In the genomic region with DNA sequence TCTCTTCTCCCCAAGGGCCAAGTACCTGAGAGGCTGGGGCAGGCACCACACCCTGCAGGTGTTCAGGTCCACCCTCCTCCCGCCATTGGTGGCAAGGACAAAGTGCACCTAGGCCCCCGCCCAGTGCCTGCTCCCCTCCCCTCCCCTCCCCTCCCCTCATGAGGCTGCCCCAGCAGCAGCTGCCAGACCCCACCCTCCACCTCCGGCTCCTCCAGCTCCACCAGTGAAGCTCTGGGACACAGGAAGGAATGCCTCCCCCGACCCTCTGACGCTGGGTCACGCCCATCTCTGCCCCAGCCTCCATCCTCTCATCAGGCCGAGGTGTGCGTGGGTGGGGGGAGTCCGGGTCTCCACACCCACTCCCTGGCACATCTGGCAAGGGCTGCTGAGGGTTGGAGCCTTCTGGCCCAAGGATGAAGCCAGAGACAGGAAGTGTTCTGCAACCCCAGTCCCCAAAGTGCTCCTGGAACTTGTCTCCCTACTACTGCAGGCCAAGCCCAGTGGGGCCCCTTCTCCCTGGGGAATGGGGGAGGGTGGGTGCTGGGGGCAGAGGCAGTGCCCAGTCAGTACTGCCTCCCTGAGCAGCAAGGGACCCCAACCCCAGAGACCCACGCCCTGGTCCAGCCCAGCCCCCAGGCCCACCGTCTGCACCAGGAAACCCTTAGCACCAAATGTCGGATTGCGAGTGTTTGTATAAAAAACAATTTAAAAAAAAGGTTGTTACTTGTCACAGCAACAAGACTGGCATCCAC, we compare ENCODE assay signal across 7 cellular contexts. TPM values are rescaled to one million over a fixed set of nuclear protein-coding genes. Genes with fewer than 3 reads are reported as not detected.
DNase-seq lines count a peak whose midpoint lies in the region; ATAC-seq, FAIRE-seq and TF ChIP-seq lines count a peak whose summit lies in the region.

No MANE protein-coding gene starts in this region.

- no peak for TF ChIP-seq EP300 in H1 (IDR thresholded peaks at IDR 0.05; ENCODE audit: borderline replicate concordance in 1 of 2, low read depth in 2 of 2, low read length in 2 of 2)

- no peaks in the 10 kb centered on the region for H4K20me1 ChIP-seq in OCI-LY1 (ENCODE audit: insufficient read depth, low read length)
- peaks cover 10 to 15% of the 10 kb centered on the region in 2 experiments for H4K20me1 ChIP-seq in H1 (replicated peaks in 1 of 2; ENCODE audit: control insufficient read depth in 1 of 2, insufficient read depth in 2 of 2, low read length in 2 of 2)

- H2BK20ac ChIP-seq in H1 (ENCODE audit: low read length), result no peak overlapping the region; the same call in 1 of the 2 replicates

- no peaks in the 10 kb centered on the region for H3K9me2 ChIP-seq in OCI-LY1 (ENCODE audit: low read depth, low read length)

- H4K5ac ChIP-seq in H1 (ENCODE audit: insufficient read length, low read depth, low read length), result peak overlapping the region; percentile 81

- WGBS in H1 (ENCODE audit: extremely low coverage in 1 of 2, insufficient coverage in 1 of 2, insufficient read length in 1 of 2, insufficient replicate concordance in 2 of 2, low coverage in 1 of 2, low lambda C conversion rate in 2 of 2, missing lambda C conversion rate in 1 of 2), 2 experiments, result 36% methylated on average over 9 of the region's 13 CpGs; no CpG with 5 or more reads in 1 of the 2 experiments
- WGBS in prostate gland, result 47% methylated on average over 13 of the region's 13 CpGs

- peak overlapping the region; percentile 46; the same call in 1 of the 2 replicates for H2BK15ac ChIP-seq in H1 (ENCODE audit: low read length)

- peak overlapping the region; percentile 68; the same call in 1 of the 2 replicates for H3K18ac ChIP-seq in H1 (ENCODE audit: extremely low read depth, low read length)

- H3F3A ChIP-seq in OCI-LY1 (ENCODE audit: insufficient read depth, low read length), result no peaks in the 10 kb centered on the region

- TF ChIP-seq CTCF in OCI-LY1 (IDR thresholded peaks at IDR 0.05; ENCODE audit: low read length) (no peak), H1 (IDR thresholded peaks at IDR 0.05; ENCODE audit: control extremely low read depth in 1 of 3, insufficient read depth in 1 of 3, low read depth in 1 of 3, low read length in 3 of 3) (no peak), prostate gland (IDR thresholded peaks at IDR 0.05) (no peak)

- H3K27ac ChIP-seq in OCI-LY1 (ENCODE audit: low read depth, low read length, poor library complexity, severe bottlenecking) (peak overlapping the region; percentile 74), H1 (ENCODE audit: low read depth, low read length) (peak overlapping the region; percentile 49; the same call in 1 of the 2 replicates), prostate gland (peak overlapping the region; percentile 28 to 64)

- no peak for FAIRE-seq in H1 (lab: Jason Lieb, UNC)

- no peak overlapping the region for H4K8ac ChIP-seq in H1 (ENCODE audit: extremely low read depth, insufficient read depth, low read length)

- H4K91ac ChIP-seq in H1 (replicated peaks; ENCODE audit: insufficient read length, low read length), result peak overlapping the region; percentile 46

- peak overlapping the region; percentile 61 for H3K4me3 ChIP-seq in OCI-LY1 (ENCODE audit: low read depth, low read length, poor library complexity, severe bottlenecking)
- H3K4me3 ChIP-seq in H1 (ENCODE audit: extremely low read depth in 1 of 4, insufficient read depth in 2 of 4, low read depth in 3 of 4, low read length in 4 of 4), result peak overlapping the region; percentile 66 to 76 (median 72); a peak in 7 of 8 replicates
- no peak overlapping the region for H3K4me3 ChIP-seq in prostate gland

- TF ChIP-seq POLR2A in H1 (IDR thresholded peaks at IDR 0.05; ENCODE audit: control extremely low read depth in 1 of 2, low read depth in 2 of 2, low read length in 2 of 2), result no peak
- no peak for TF ChIP-seq POLR2A in prostate gland (IDR thresholded peaks at IDR 0.05)

- no peak overlapping the region for H2BK120ac ChIP-seq in H1 (replicated peaks; ENCODE audit: low read depth, low read length)

- CTCF ChIA-PET in HEK293T (lab: Yijun Ruan, JAX) (interaction anchor here (0.6 to 1.0 kb wide), 4 partner anchors 10 to 50 kb away, joined by 3 to 4 read pairs (median 3); a partner anchor contains a TSS), H1 (lab: Charles Lee; ENCODE audit: partially characterized antibody) (interaction anchor here (1.1 to 2.0 kb wide), 2 partner anchors 16 to 82 kb away, joined by 3 to 12 read pairs; no protein-coding TSS in a partner anchor)

- H3K4me2 ChIP-seq in OCI-LY1 (ENCODE audit: low read length), result peak overlapping the region; percentile 73
- H3K4me2 ChIP-seq in H1 (ENCODE audit: insufficient read depth in 1 of 2, low read depth in 2 of 2, low read length in 2 of 2), result peak overlapping the region; percentile 61 to 88

- H2AK5ac ChIP-seq in H1 (ENCODE audit: low read depth, low read length), result peak overlapping the region; percentile 53; the same call in 1 of the 2 replicates

- ATAC-seq in GM18520 (IDR thresholded peaks at IDR 0.05; ENCODE audit: unreplicated experiment), result no peak

- POLR2A ChIA-PET in HEK293T (lab: Yijun Ruan, JAX), result interaction anchor here (1.0 to 3.3 kb wide), 3 partner anchors 10 to 23 kb away, joined by 4 to 27 read pairs (median 13); a partner anchor contains a TSS
- POLR2A ChIA-PET in H1 (lab: Charles Lee; ENCODE audit: partially characterized antibody), result interaction anchor here (0.9 to 4.0 kb wide), 6 partner anchors 10 to 193 kb away, joined by 3 to 68 read pairs (median 4); a partner anchor contains a TSS

- peaks cover 13% of the 10 kb centered on the region for H3K79me1 ChIP-seq in H1 (ENCODE audit: low read depth, low read length)

- DNase-seq in HEK293T (ENCODE audit: extremely low spot score) (peak; percentile 20), H1 (ENCODE audit: low read depth in 1 of 2, low spot score in 2 of 2) (peak in 1 of 2 experiments; percentile 73), prostate gland (ENCODE audit: low spot score) (no peak), putamen (ENCODE audit: low spot score) (no peak), GM19240 (ENCODE audit: insufficient read length, low spot score) (no peak)

- no peak overlapping the region for H3K56ac ChIP-seq in H1 (replicated peaks; ENCODE audit: insufficient read length, low read depth, low read length)

- H3K27me3 ChIP-seq in OCI-LY1 (ENCODE audit: insufficient read depth, low read length), result no peaks in the 10 kb centered on the region
- no peaks in the 10 kb centered on the region for H3K27me3 ChIP-seq in H1 (replicated peaks in 1 of 4; ENCODE audit: control insufficient read depth in 3 of 4, extremely low read depth in 1 of 4, insufficient read depth in 3 of 4, low read length in 3 of 4)
- H3K27me3 ChIP-seq in prostate gland (replicated peaks; ENCODE audit: insufficient read depth), result no peaks in the 10 kb centered on the region

- TF ChIP-seq RAD21 in H1 (IDR thresholded peaks at IDR 0.05 in 1 of 2, conservative IDR thresholded peaks at IDR 0.05 in 1 of 2; ENCODE audit: low read depth in 2 of 2, low read length in 2 of 2), result no peak

- no peak overlapping the region for H3K23ac ChIP-seq in H1 (ENCODE audit: insufficient read length)

- H2BK12ac ChIP-seq in H1 (ENCODE audit: low read depth, low read length), result 0 out of 2 replicates have a peak overlapping the region, but pooled peaks have one; percentile 63

- no peaks in the 10 kb centered on the region for H3K79me2 ChIP-seq in OCI-LY1 (ENCODE audit: insufficient read depth, low read length)
- peaks cover 12 to 27% of the 10 kb centered on the region in 2 experiments; a peak in 3 of 4 replicates for H3K79me2 ChIP-seq in H1 (ENCODE audit: control insufficient read depth in 1 of 2, insufficient read depth in 2 of 2, low read length in 2 of 2)

- H3K23me2 ChIP-seq in H1 (ENCODE audit: low read depth, low read length), result peaks cover 8% of the 10 kb centered on the region; the same call in 1 of the 2 replicates

- H2BK5ac ChIP-seq in H1 (ENCODE audit: low read depth, low read length), result peak overlapping the region; percentile 58

- no peak overlapping the region for H3K14ac ChIP-seq in H1 (ENCODE audit: insufficient read length)

- H3K9ac ChIP-seq in OCI-LY1 (ENCODE audit: low read length), result peak overlapping the region; percentile 66; the same call in 1 of the 2 replicates
- peak overlapping the region in 3 of 4 experiments; percentile 10 to 51 (median 46); a peak in 3 of 7 replicates for H3K9ac ChIP-seq in H1 (replicated peaks in 1 of 4; ENCODE audit: extremely low read depth in 1 of 4, low read depth in 3 of 4, low read length in 3 of 4)

- H3K9me3 ChIP-seq in OCI-LY1 (ENCODE audit: low read length) (no peaks in the 10 kb centered on the region), H1 (ENCODE audit: insufficient read depth in 2 of 2, low read depth in 1 of 2, low read length in 1 of 2) (peaks cover 0 to 6% of the 10 kb centered on the region in 2 experiments; a peak in 2 of 4 replicates), prostate gland (no peaks in the 10 kb centered on the region)

- H3K4me1 ChIP-seq in OCI-LY1 (ENCODE audit: insufficient read depth, low read length, severe bottlenecking) (peaks cover 41% of the 10 kb centered on the region), H1 (replicated peaks in 1 of 4; ENCODE audit: control insufficient read depth in 3 of 4, insufficient read depth in 4 of 4, low read length in 3 of 4) (peaks cover 0 to 19% (median 12%) of the 10 kb centered on the region in 4 experiments; a peak in 6 of 7 replicates), prostate gland (replicated peaks) (peaks cover 22% of the 10 kb centered on the region)

- H3K4ac ChIP-seq in H1 (replicated peaks; ENCODE audit: insufficient read length, low read depth, low read length), result peak overlapping the region; percentile 60

- H3K36me3 ChIP-seq in OCI-LY1 (ENCODE audit: insufficient read depth, low read length), result peaks cover 34% of the 10 kb centered on the region
- peaks cover 6 to 25% (median 18%) of the 10 kb centered on the region in 4 experiments; a peak in 6 of 8 replicates for H3K36me3 ChIP-seq in H1 (ENCODE audit: control insufficient read depth in 2 of 4, insufficient read depth in 4 of 4, low read length in 3 of 4)
- peaks cover 0 to 11% of the 10 kb centered on the region in 2 donors for H3K36me3 ChIP-seq in prostate gland

- intact Hi-C loops in prostate gland (cut with DNase I), result no loop called here

- H2AFZ ChIP-seq in OCI-LY1 (ENCODE audit: low read length) (no peak overlapping the region), H1 (ENCODE audit: low read length) (no peak overlapping the region)

RNA-seq across cellular contexts. Expression of a gene that starts 1.6 kb away (rescaled TPM):
- total RNA-seq in H1 (2021; fragmentation: NEBNext Ultra II Directional; extraction: Animal tissue kit (Norgen Biotek cat#: 25700)), result 36.5 and 37.4 TPM in 2 replicates
- polyA plus RNA-seq in H1 (2011; rRNA removed), result 91.2 and 106 TPM in 2 replicates
- polyA plus RNA-seq in H1 (2011; cell fraction: cytosol; rRNA removed), result 73.4 TPM
- polyA plus RNA-seq in H1 (2011; cell fraction: nucleus; rRNA removed), result 243 TPM
- polyA plus RNA-seq in H1 (2012, experiment 1 of 2), result 35.1 to 52.8 TPM (median 52.1 TPM) in 4 replicates
- polyA plus RNA-seq in H1 (2012, experiment 2 of 2), result 34.5 TPM
- polyA plus RNA-seq in H1 (2013, experiment 1 of 2), result 26.4 TPM
- polyA plus RNA-seq in H1 (2013, experiment 2 of 2), result 24.2 TPM
- 26.5 and 36.3 TPM in 2 replicates for polyA minus RNA-seq in H1 (2011; rRNA and poly(A)+ RNA removed)
- 28.2 TPM for polyA minus RNA-seq in H1 (2011; cell fraction: cytosol; rRNA and poly(A)+ RNA removed)
- polyA minus RNA-seq in H1 (2011; cell fraction: nucleus; rRNA and poly(A)+ RNA removed), result 52.8 TPM
- 10 to 100 TPM; 46.6 to 66.2 TPM for total RNA-seq in prostate gland

RNA-seq across cellular contexts. Expression of a gene that starts 11.9 kb away (rescaled TPM):
- 26.6 and 27.0 TPM in 2 replicates for total RNA-seq in H1 (2021; fragmentation: NEBNext Ultra II Directional; extraction: Animal tissue kit (Norgen Biotek cat#: 25700))
- 7.3 and 10.6 TPM in 2 replicates for polyA plus RNA-seq in H1 (2011; rRNA removed)
- polyA plus RNA-seq in H1 (2011; cell fraction: cytosol; rRNA removed), result 9.7 TPM
- polyA plus RNA-seq in H1 (2011; cell fraction: nucleus; rRNA removed), result 51.0 TPM
- 16.0 to 22.5 TPM (median 19.3 TPM) in 4 replicates for polyA plus RNA-seq in H1 (2012, experiment 1 of 2)
- polyA plus RNA-seq in H1 (2012, experiment 2 of 2), result 12.0 TPM
- polyA plus RNA-seq in H1 (2013, experiment 1 of 2), result 9.5 TPM
- 9.1 TPM for polyA plus RNA-seq in H1 (2013, experiment 2 of 2)
- 4.1 and 5.5 TPM in 2 replicates for polyA minus RNA-seq in H1 (2011; rRNA and poly(A)+ RNA removed)
- 8.4 TPM for polyA minus RNA-seq in H1 (2011; cell fraction: cytosol; rRNA and poly(A)+ RNA removed)
- polyA minus RNA-seq in H1 (2011; cell fraction: nucleus; rRNA and poly(A)+ RNA removed), result 9.1 TPM
- total RNA-seq in prostate gland, result 10 to 100 TPM; 12.2 to 24.6 TPM

RNA-seq across cellular contexts. Expression of a gene that starts 21.6 kb away (rescaled TPM):
- 3.0 and 3.8 TPM in 2 replicates for total RNA-seq in H1 (2021; fragmentation: NEBNext Ultra II Directional; extraction: Animal tissue kit (Norgen Biotek cat#: 25700))
- 5.2 and 6.4 TPM in 2 replicates for polyA plus RNA-seq in H1 (2011; rRNA removed)
- polyA plus RNA-seq in H1 (2011; cell fraction: cytosol; rRNA removed), result 5.1 TPM
- 32.2 TPM for polyA plus RNA-seq in H1 (2011; cell fraction: nucleus; rRNA removed)
- polyA plus RNA-seq in H1 (2012, experiment 1 of 2), result 4.0 to 6.6 TPM (median 6.2 TPM) in 4 replicates
- 4.8 TPM for polyA plus RNA-seq in H1 (2012, experiment 2 of 2)
- 4.6 TPM for polyA plus RNA-seq in H1 (2013, experiment 1 of 2)
- polyA plus RNA-seq in H1 (2013, experiment 2 of 2), result 3.6 TPM
- 0.73 and 1.1 TPM in 2 replicates for polyA minus RNA-seq in H1 (2011; rRNA and poly(A)+ RNA removed)
- 1.6 TPM for polyA minus RNA-seq in H1 (2011; cell fraction: cytosol; rRNA and poly(A)+ RNA removed)
- polyA minus RNA-seq in H1 (2011; cell fraction: nucleus; rRNA and poly(A)+ RNA removed), result 1.4 TPM
- 10 to 100 TPM in 1 of 2 donors, 1 to 10 TPM in 1; 6.0 to 14.7 TPM for total RNA-seq in prostate gland

RNA-seq across cellular contexts. Expression of a gene that starts 23.1 kb away (rescaled TPM):
- 76.9 and 80.7 TPM in 2 replicates for total RNA-seq in H1 (2021; fragmentation: NEBNext Ultra II Directional; extraction: Animal tissue kit (Norgen Biotek cat#: 25700))
- polyA plus RNA-seq in H1 (2011; rRNA removed), result 27.9 and 42.8 TPM in 2 replicates
- 58.0 TPM for polyA plus RNA-seq in H1 (2011; cell fraction: cytosol; rRNA removed)
- 66.9 TPM for polyA plus RNA-seq in H1 (2011; cell fraction: nucleus; rRNA removed)
- polyA plus RNA-seq in H1 (2012, experiment 1 of 2), result 70.7 to 88.3 TPM (median 83.6 TPM) in 4 replicates
- polyA plus RNA-seq in H1 (2012, experiment 2 of 2), result 54.3 TPM
- polyA plus RNA-seq in H1 (2013, experiment 1 of 2), result 41.9 TPM
- 38.8 TPM for polyA plus RNA-seq in H1 (2013, experiment 2 of 2)
- polyA minus RNA-seq in H1 (2011; rRNA and poly(A)+ RNA removed), result 44.2 and 52.8 TPM in 2 replicates
- polyA minus RNA-seq in H1 (2011; cell fraction: cytosol; rRNA and poly(A)+ RNA removed), result 36.3 TPM
- 23.1 TPM for polyA minus RNA-seq in H1 (2011; cell fraction: nucleus; rRNA and poly(A)+ RNA removed)
- total RNA-seq in prostate gland, result 10 to 100 TPM; 60.9 to 99.6 TPM

Comparison
In these comparisons a context has a peak if more than half of its experiments do, and no peak if none do; other contexts are left out.
1. H3K4me3 ChIP-seq: peak in OCI-LY1 (single experiment) and H1 (4 of 4); none in prostate gland (0 of 2).
2. Peak in every context shown above with its lines, with median percentiles within 50 percentile points of each other: H3K27ac ChIP-seq.